16 cellular contexts compared by ENCODE assay signal in genomic region chrX:17459596-17459995, GRCh38.
DNase-seq lines count a peak whose midpoint lies in the region; ATAC-seq and TF ChIP-seq lines count a peak whose summit lies in the region.
"Had no signal": no experiment of that assay in that cellular context is flagged by ENCODE, and none has a peak within 500 bp of the region (broad histone marks: within the 10 kb centered on the region; RNA-seq: fewer than 3 reads in every experiment).

No MANE protein-coding gene starts in this region.

- TF ChIP-seq RAD21 in IMR-90 (IDR thresholded peaks at IDR 0.05; ENCODE audit: low read length), result no peak

- TF ChIP-seq CTCF in IMR-90 (conservative IDR thresholded peaks at IDR 0.05; ENCODE audit: low read depth, low read length), result no peak
- TF ChIP-seq CTCF in cardiac fibroblast (IDR thresholded peaks at IDR 0.05; ENCODE audit: low read depth, low read length), result no peak
- no peak for TF ChIP-seq CTCF in left lung (IDR thresholded peaks at IDR 0.05)

- H3K4ac ChIP-seq in IMR-90 (ENCODE audit: low read depth, low read length), result no peak overlapping the region

- no peak overlapping the region for H3K23ac ChIP-seq in IMR-90 (ENCODE audit: low read depth, low read length)

- no peak for TF ChIP-seq POLR2A in IMR-90 (IDR thresholded peaks at IDR 0.05; ENCODE audit: low read depth, low read length)

- H4K91ac ChIP-seq in IMR-90 (ENCODE audit: insufficient read depth, low read depth, low read length), result no peak overlapping the region

- DNase-seq in AG08395 (ENCODE audit: low spot score) (peak; percentile 38), IMR-90 (peak; percentile 66), cardiac fibroblast (ENCODE audit: low read depth in 2 of 2) (peak; percentile 26 to 72), left lung (no peak), left lobe of liver (ENCODE audit: low spot score) (no peak)
- no peak for DNase-seq in activated CD4-positive, CD25-positive, alpha-beta regulatory T cell (lab: John Stamatoyannopoulos, UW)
- DNase-seq: activated CD4-positive, alpha-beta T cell treated with anti-CD3 and anti-CD28 coated beads for 4 hours; activated naive CD8-positive, alpha-beta T cell treated with anti-CD3 and anti-CD28 coated beads, Interleukin-2, amount 10 ng/mL, durations not matched to agents 7 days and 5 days; lower lobe of right lung; stimulated activated CD4-positive, alpha-beta T cell treated with anti-CD3 and anti-CD28 coated beads, Interleukin-2, amount 100 ng/mL, for 48 hours; stimulated activated CD8-positive, alpha-beta memory T cell treated with anti-CD3 and anti-CD28 coated beads, Interleukin-4, amount 100 ng/mL, for 48 hours had no signal

- no peak overlapping the region for H3K14ac ChIP-seq in IMR-90 (replicated peaks; ENCODE audit: low read depth, low read length)

- ATAC-seq in IMR-90 (ENCODE audit: low read depth), result peak; percentile 46
- ATAC-seq in left lung, result peak; percentile 32
- ATAC-seq in left lobe of liver, result no peak
- ATAC-seq in GM21528 (IDR thresholded peaks at IDR 0.05; ENCODE audit: low FRiP score, unreplicated experiment), result no peak
- no peak for ATAC-seq in HG03439 (IDR thresholded peaks at IDR 0.05; ENCODE audit: unreplicated experiment)
- ATAC-seq: lower lobe of right lung; natural killer cell treated with Interleukin-12 subunit alpha and Interleukin-12 subunit beta and Interleukin-15 and Interleukin-18, amount 100 ng/mL, for 72 hours had no signal

- no peak overlapping the region for H2AFZ ChIP-seq in IMR-90 (replicated peaks; ENCODE audit: low read length, poor library complexity)

- dilution Hi-C loops in IMR-90 (cut with HindIII; ENCODE audit: low sequenced_read_pairs, unreplicated experiment), result no loop called here

- no peaks in the 10 kb centered on the region for H3K9me3 ChIP-seq in IMR-90 (ENCODE audit: control insufficient read depth, insufficient read depth, low read length)
- H3K9me3 ChIP-seq in left lung, result no peaks in the 10 kb centered on the region
- H3K9me3 ChIP-seq: lower lobe of right lung, right atrium auricular region, tibial artery had no signal

- H3K56ac ChIP-seq in IMR-90 (ENCODE audit: extremely low read depth, insufficient read depth, low read length), result no peak overlapping the region

- in situ Hi-C loops in IMR-90 (cut with MboI; ENCODE audit: low sequenced_read_pairs), result no loop called here

- H3K27me3 ChIP-seq in IMR-90 (ENCODE audit: control insufficient read depth, insufficient read depth, low read length) (peaks cover 2% of the 10 kb centered on the region), left lung (peaks cover 0 to 8% of the 10 kb centered on the region in 2 donors)
- H3K27me3 ChIP-seq: right atrium auricular region, tibial artery had no signal

- no peaks in the 10 kb centered on the region for H3K36me3 ChIP-seq in IMR-90 (ENCODE audit: control insufficient read depth, insufficient read depth, low read length)
- no peaks in the 10 kb centered on the region for H3K36me3 ChIP-seq in left lung
- H3K36me3 ChIP-seq: lower lobe of right lung, right atrium auricular region, tibial artery had no signal

- no peak overlapping the region for H2BK120ac ChIP-seq in IMR-90 (ENCODE audit: low read depth, low read length)

- H3K18ac ChIP-seq in IMR-90 (ENCODE audit: low read depth, low read length), result no peak overlapping the region

- no peak overlapping the region for H2BK20ac ChIP-seq in IMR-90 (ENCODE audit: low read depth, low read length)

- H3K4me3 ChIP-seq in IMR-90 (ENCODE audit: insufficient read depth, low read depth, low read length) (no peak overlapping the region), cardiac fibroblast (replicated peaks in 1 of 2; ENCODE audit: low read depth in 2 of 2, low read length in 2 of 2) (no peak overlapping the region), left lung (no peak overlapping the region)
- H3K4me3 ChIP-seq: lower lobe of right lung, right atrium auricular region, tibial artery had no signal

- no CpG with 5 or more reads among the region's 1 CpG for WGBS in IMR-90 (ENCODE audit: extremely low coverage in 2 of 2, insufficient read length in 1 of 2), 2 experiments

- CTCF ChIA-PET in IMR-90 (lab: Yijun Ruan, JAX), result interaction anchor here (0.6 to 1.9 kb wide), 2 partner anchors 9 to 34 kb away, joined by 5 read pairs; no protein-coding TSS in a partner anchor

- no peak overlapping the region for H3K9ac ChIP-seq in IMR-90 (ENCODE audit: low read depth, low read length)

- no peak overlapping the region for H2AK9ac ChIP-seq in IMR-90 (replicated peaks; ENCODE audit: low read depth, low read length, poor library complexity)

- no peaks in the 10 kb centered on the region for H3K79me1 ChIP-seq in IMR-90 (ENCODE audit: low read depth in 1 of 2, low read length in 2 of 2)

- no peaks in the 10 kb centered on the region for H4K20me1 ChIP-seq in IMR-90 (ENCODE audit: insufficient read depth, low read length)

- no peaks in the 10 kb centered on the region for H3K9me1 ChIP-seq in IMR-90 (ENCODE audit: insufficient read depth, low read length)

- H4K5ac ChIP-seq in IMR-90 (ENCODE audit: low read depth, low read length), result no peak overlapping the region

- H3K4me2 ChIP-seq in IMR-90 (ENCODE audit: low read depth, low read length), result no peak overlapping the region; the same call in 1 of the 2 replicates

- no peaks in the 10 kb centered on the region; the same call in 1 of the 2 replicates for H3K4me1 ChIP-seq in IMR-90 (ENCODE audit: control insufficient read depth, insufficient read depth, low read length)
- H3K4me1 ChIP-seq in left lung, result no peaks in the 10 kb centered on the region
- H3K4me1 ChIP-seq: lower lobe of right lung, right atrium auricular region had no signal

- H2BK15ac ChIP-seq in IMR-90 (ENCODE audit: low read depth, low read length), result no peak overlapping the region

- H3K27ac ChIP-seq in IMR-90 (ENCODE audit: insufficient read depth, low read length) (no peak overlapping the region), left lung (no peak overlapping the region)
- H3K27ac ChIP-seq: lower lobe of right lung, right atrium auricular region, tibial artery had no signal

- intact Hi-C loops in IMR-90 (cut with micrococcal nuclease), result no loop called here
- intact Hi-C loops in left lung (cut with DNase I), result no loop called here

- no peak overlapping the region for H2BK5ac ChIP-seq in IMR-90 (ENCODE audit: low read depth, low read length, poor library complexity, severe bottlenecking)

- no TSS peak for BruUV-seq in IMR-90 (replicated peaks; lab: Mats Ljungman, UMichigan)

- POLR2A ChIA-PET in IMR-90 (lab: Charles Lee; ENCODE audit: unreplicated experiment), result no interaction called here

- no peak overlapping the region for H4K8ac ChIP-seq in IMR-90 (ENCODE audit: low read depth in 2 of 2, low read length in 2 of 2)

- no peak overlapping the region for H2AK5ac ChIP-seq in IMR-90 (ENCODE audit: low read depth, low read length)

TF ChIP-seq in IMR-90, 13 proteins besides CTCF, POLR2A, EP300 and RAD21:
- TF ChIP-seq CEBPB (IDR thresholded peaks at IDR 0.05; ENCODE audit: low read depth, low read length), result no peak
- no peak for TF ChIP-seq NFE2L2 (IDR thresholded peaks at IDR 0.05; ENCODE audit: low read depth, low read length)
- no peak for TF ChIP-seq RCOR1 (IDR thresholded peaks at IDR 0.05; ENCODE audit: insufficient replicate concordance, low read length)
- no peak for TF ChIP-seq ELK1 (IDR thresholded peaks at IDR 0.05; ENCODE audit: borderline replicate concordance, low read depth, low read length)
- no peak for TF ChIP-seq MXI1 (IDR thresholded peaks at IDR 0.05; ENCODE audit: borderline replicate concordance, low read depth, low read length)
- no peak for TF ChIP-seq USF2 (IDR thresholded peaks at IDR 0.05; ENCODE audit: low read depth, low read length)
- TF ChIP-seq BHLHE40 (IDR thresholded peaks at IDR 0.05; ENCODE audit: low read depth, low read length), result no peak
- no peak for TF ChIP-seq MAFK (IDR thresholded peaks at IDR 0.05; ENCODE audit: low read depth, low read length)
- no peak for TF ChIP-seq SMC3 (IDR thresholded peaks at IDR 0.05; ENCODE audit: low read depth, low read length)
- TF ChIP-seq MAZ (IDR thresholded peaks at IDR 0.05; ENCODE audit: borderline replicate concordance, low read depth, low read length), result no peak
- no peak for TF ChIP-seq RFX5 (IDR thresholded peaks at IDR 0.05; ENCODE audit: low read depth, low read length)
- TF ChIP-seq FOS (IDR thresholded peaks at IDR 0.05; ENCODE audit: low read depth, low read length), result no peak
- TF ChIP-seq CHD1 (IDR thresholded peaks at IDR 0.05; ENCODE audit: low read depth, low read length), result no peak

Comparison
In these comparisons a context has a peak if more than half of its experiments do, and no peak if none do; other contexts are left out.
1. DNase-seq: peak in AG08395 (single experiment), IMR-90 (single experiment) and cardiac fibroblast (2 of 2); none in left lung (0 of 2), left lobe of liver (single experiment) and activated CD4-positive, CD25-positive, alpha-beta regulatory T cell (0 of 4).
2. ATAC-seq: peak in IMR-90 (single experiment) and left lung (single experiment); none in left lobe of liver (single experiment), GM21528 (single experiment) and HG03439 (single experiment).